Comparison of ENCODE assay signal across 15 cellular contexts in the genomic region with DNA sequence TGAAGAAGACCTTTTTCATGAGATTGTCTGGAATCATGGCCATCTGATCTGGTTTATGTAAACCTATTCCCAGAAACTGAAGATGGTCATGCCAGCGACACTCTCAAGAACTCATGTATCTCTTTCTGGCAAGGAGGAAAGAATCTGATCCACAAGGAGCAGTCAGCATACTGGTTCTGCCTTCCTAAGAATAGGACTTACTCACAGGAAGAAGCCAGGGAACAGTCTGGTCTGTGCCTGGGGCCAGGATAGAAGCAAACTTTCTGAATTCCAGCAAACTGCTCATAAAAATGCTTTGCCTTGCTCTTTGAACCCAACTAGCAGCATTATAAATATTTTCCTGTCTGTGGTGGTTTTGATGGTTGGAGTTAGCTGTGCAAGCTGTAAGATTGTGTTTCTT.
A peak's percentile ranks its signal among the peaks of the same experiment; 100 is the strongest.
DNase-seq lines count a peak whose midpoint lies in the region; ATAC-seq and TF ChIP-seq lines count a peak whose summit lies in the region.
"Had no signal": no experiment of that assay in that cellular context is flagged by ENCODE, and none has a peak within 500 bp of the region (broad histone marks: within the 10 kb centered on the region; RNA-seq: fewer than 3 reads in every experiment).

No MANE protein-coding gene starts in this region.

- H3K4me2 ChIP-seq in BLaER1 = peak overlapping the region; percentile 46
- peak overlapping the region; percentile 42; the same call in 1 of the 2 replicates for H3K4me2 ChIP-seq in OCI-LY7 (ENCODE audit: low read length)
- no peak overlapping the region for H3K4me2 ChIP-seq in osteoblast (ENCODE audit: insufficient read depth, low read length)
- H3K4me2 ChIP-seq: SK-N-SH had no signal

- intact Hi-C loops in OCI-LY7 (cut with micrococcal nuclease; ENCODE audit: unreplicated experiment) = no loop called here

- no peaks in the 10 kb centered on the region for H3K9me3 ChIP-seq in BLaER1
- H3K9me3 ChIP-seq in OCI-LY7 (ENCODE audit: low read length) = no peaks in the 10 kb centered on the region
- H3K9me3 ChIP-seq in osteoblast (ENCODE audit: low read depth, low read length) = peaks cover 3% of the 10 kb centered on the region
- H3K9me3 ChIP-seq: SK-N-SH had no signal

- H3K36me3 ChIP-seq in BLaER1 (no peaks in the 10 kb centered on the region), OCI-LY7 (ENCODE audit: insufficient read depth, low read length) (no peaks in the 10 kb centered on the region), osteoblast (ENCODE audit: insufficient read depth, low read length) (no peaks in the 10 kb centered on the region)

- H3K79me2 ChIP-seq in OCI-LY7 (ENCODE audit: insufficient read depth, low read depth, low read length) (no peaks in the 10 kb centered on the region), osteoblast (ENCODE audit: insufficient read depth, low read length) (no peaks in the 10 kb centered on the region)

- POLR2A ChIA-PET in OCI-LY7 (lab: Charles Lee) = no interaction called here

- TF ChIP-seq CTCF in OCI-LY7 (conservative IDR thresholded peaks at IDR 0.05; ENCODE audit: low read length) (no peak), foreskin keratinocyte (conservative IDR thresholded peaks at IDR 0.05) (no peak), osteoblast (IDR thresholded peaks at IDR 0.05; ENCODE audit: extremely low read depth, low read depth, low read length) (no peak)

- H3K27ac ChIP-seq in BLaER1 = no peak overlapping the region
- H3K27ac ChIP-seq in OCI-LY7 (ENCODE audit: low read depth, low read length, poor library complexity, severe bottlenecking) = no peak overlapping the region
- H3K27ac ChIP-seq in foreskin keratinocyte = no peak overlapping the region
- H3K27ac ChIP-seq in osteoblast (ENCODE audit: low read depth, low read length) = no peak overlapping the region

- no peaks in the 10 kb centered on the region for H3K9me2 ChIP-seq in OCI-LY7 (ENCODE audit: insufficient read depth, low read length)
- H3K9me2 ChIP-seq: SK-N-SH had no signal

- H2AFZ ChIP-seq in OCI-LY7 (ENCODE audit: low read length) (no peak overlapping the region), osteoblast (ENCODE audit: low read length) (no peak overlapping the region)

- H3K27me3 ChIP-seq in BLaER1 = no peaks in the 10 kb centered on the region
- H3K27me3 ChIP-seq in foreskin keratinocyte = no peaks in the 10 kb centered on the region
- no peaks in the 10 kb centered on the region for H3K27me3 ChIP-seq in osteoblast (ENCODE audit: insufficient read depth, low read length)

- H4K20me1 ChIP-seq in BLaER1 = no peaks in the 10 kb centered on the region
- no peaks in the 10 kb centered on the region for H4K20me1 ChIP-seq in OCI-LY7 (ENCODE audit: insufficient read depth, low read length)
- H4K20me1 ChIP-seq in osteoblast (ENCODE audit: insufficient read depth, low read length) = no peaks in the 10 kb centered on the region

- BruUV-seq in OCI-LY7 (replicated peaks; lab: Mats Ljungman, UMichigan) = no TSS peak

- no peak overlapping the region for H3K4me3 ChIP-seq in BLaER1
- H3K4me3 ChIP-seq in OCI-LY7 (ENCODE audit: low read depth, low read length, poor library complexity, severe bottlenecking) = no peak overlapping the region
- no peak overlapping the region for H3K4me3 ChIP-seq in osteoblast (ENCODE audit: insufficient read depth, low read length)

- H3K9ac ChIP-seq in BLaER1 = no peak overlapping the region
- H3K9ac ChIP-seq: SK-N-SH had no signal

- CTCF ChIA-PET in OCI-LY7 (lab: Charles Lee; ENCODE audit: unreplicated experiment) = no interaction called here

- peak; percentile 34 for ATAC-seq in foreskin keratinocyte
- ATAC-seq in GM21360 (IDR thresholded peaks at IDR 0.05; ENCODE audit: unreplicated experiment) = no peak

- DNase-seq in OCI-LY7 (ENCODE audit: low spot score) (no peak), foreskin keratinocyte (peak in 1 of 2 donors; percentile 52), renal cortical epithelial cell (ENCODE audit: low read depth) (peak; percentile 86), HUDEP-2 (lab: John Stamatoyannopoulos, UW; ENCODE audit: unreplicated experiment in 76 of 76) (no peak), osteoblast (ENCODE audit: insufficient read length, low spot score, missing footprints) (no peak)
- DNase-seq in activated CD4-positive, CD25-positive, alpha-beta regulatory T cell (lab: John Stamatoyannopoulos, UW) = no peak
- DNase-seq: EL, NCI-H1417 treated with DMSO at 0.1 percent for 48 hours, NCI-H1930, NCI-H446, NCI-H774, Right ventricle myocardium superior, SK-N-SH had no signal

- H3K4me1 ChIP-seq in BLaER1 = peaks cover 11% of the 10 kb centered on the region
- H3K4me1 ChIP-seq in OCI-LY7 (ENCODE audit: insufficient read depth, low read length, poor library complexity, severe bottlenecking) = peaks cover 23% of the 10 kb centered on the region
- H3K4me1 ChIP-seq in foreskin keratinocyte = peaks cover 29% of the 10 kb centered on the region
- no peaks in the 10 kb centered on the region for H3K4me1 ChIP-seq in osteoblast (ENCODE audit: insufficient read depth, low read length)
